29 cellular contexts compared by ENCODE assay signal in the genomic region with DNA sequence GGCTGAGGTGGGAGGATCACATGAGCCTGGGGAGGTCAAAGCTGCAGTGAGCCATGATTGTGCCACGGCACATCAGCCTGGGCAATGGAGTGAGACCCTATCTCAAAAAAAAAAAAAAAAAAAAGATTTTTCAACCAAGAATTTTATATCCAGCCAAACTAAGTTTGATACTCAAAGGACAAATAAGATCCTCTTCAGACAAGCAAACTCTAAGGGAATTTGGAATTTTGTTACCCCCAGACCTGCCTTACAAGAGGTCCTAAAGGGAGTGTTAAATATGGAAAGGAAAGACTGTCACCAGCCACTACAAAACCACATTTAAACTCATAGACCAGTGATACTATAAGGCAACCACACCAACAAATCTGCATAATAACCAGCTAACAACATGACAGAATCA.
"Had no signal": no experiment of that assay in that cellular context is flagged by ENCODE, and none has a peak within 500 bp of the region (broad histone marks: within the 10 kb centered on the region; RNA-seq: fewer than 3 reads in every experiment).

No MANE protein-coding gene starts in this region.

- H3K27ac Mint-ChIP-seq: dendritic cell treated with granulocyte-macrophage colony-stimulating factor and Interleukin-4, amounts not matched to agents 40 ng/mL and 50 ng/mL, for 4 days; effector memory CD8-positive, alpha-beta T cell; endodermal cell had no signal

- DNase-seq: colonic mucosa; cortex of kidney; dermis blood vessel endothelial cell; dorsolateral prefrontal cortex; effector CD4-positive, alpha-beta T cell; effector CD8-positive, alpha-beta T cell; effector memory CD4-positive, alpha-beta T cell; effector memory CD8-positive, alpha-beta T cell; endodermal cell; erythroblast; esophagus squamous epithelium; foreskin fibroblast; foreskin keratinocyte; foreskin melanocyte; gastrocnemius medialis; glutamatergic neuron; head of caudate nucleus; heart left ventricle; heart right ventricle had no signal

- H3K4me3 Mint-ChIP-seq: dendritic cell treated with granulocyte-macrophage colony-stimulating factor and Interleukin-4, amounts not matched to agents 40 ng/mL and 50 ng/mL, for 4 days; effector memory CD8-positive, alpha-beta T cell; endodermal cell had no signal

- H3K4me1 Mint-ChIP-seq: endodermal cell had no signal

- FAIRE-seq: colon, endometrium, endothelial cell of umbilical vein, frontal cortex had no signal

- H3K9me3 ChIP-seq: colonic mucosa had no signal

- H3K27me3 Mint-ChIP-seq: dendritic cell treated with granulocyte-macrophage colony-stimulating factor and Interleukin-4, amounts not matched to agents 40 ng/mL and 50 ng/mL, for 4 days; effector memory CD8-positive, alpha-beta T cell had no signal

- H3K36me3 ChIP-seq: colonic mucosa, esophagus muscularis mucosa, esophagus squamous epithelium, gastrocnemius medialis, gastroesophageal sphincter, heart left ventricle, heart right ventricle had no signal

- H3K4me3 ChIP-seq: colonic mucosa, coronary artery, dorsolateral prefrontal cortex, esophagus muscularis mucosa, esophagus squamous epithelium, gastrocnemius medialis, gastroesophageal sphincter, heart left ventricle, heart right ventricle had no signal

- H3K4me1 ChIP-seq: colonic mucosa, esophagus muscularis mucosa, esophagus squamous epithelium, foreskin keratinocyte, gastrocnemius medialis, gastroesophageal sphincter, heart right ventricle had no signal

- ATAC-seq: effector memory CD8-positive, alpha-beta T cell; esophagus mucosa; foreskin keratinocyte; gastrocnemius medialis; gastroesophageal sphincter; heart left ventricle; heart right ventricle had no signal

- H3K27me3 ChIP-seq: colonic mucosa, dorsolateral prefrontal cortex, esophagus muscularis mucosa, esophagus squamous epithelium, foreskin keratinocyte, gastrocnemius medialis, gastroesophageal sphincter, heart left ventricle, heart right ventricle had no signal

- H3K27ac ChIP-seq: colonic mucosa, coronary artery, dorsolateral prefrontal cortex, epithelial cell of prostate, esophagus muscularis mucosa, esophagus squamous epithelium, foreskin keratinocyte, gastrocnemius medialis, gastroesophageal sphincter, heart left ventricle, heart right ventricle had no signal
